ENCODE assay signal across 17 cellular contexts in genomic region chr15:84944311-84944710, GRCh38. TPM values are rescaled to one million over a fixed set of nuclear protein-coding genes. Genes with fewer than 3 reads are reported as not detected.
DNase-seq lines count a peak whose midpoint lies in the region; ATAC-seq and TF ChIP-seq lines count a peak whose summit lies in the region.
"Had no signal": no experiment of that assay in that cellular context is flagged by ENCODE, and none has a peak within 500 bp of the region (broad histone marks: within the 10 kb centered on the region; RNA-seq: fewer than 3 reads in every experiment).

No MANE protein-coding gene starts in this region.

- peaks cover 11% of the 10 kb centered on the region for H3K27me3 Mint-ChIP-seq in activated CD8-positive, alpha-beta memory T cell treated with anti-CD3 and anti-CD28 coated beads, Interleukin-2, amount 10 ng/mL, durations not matched to agents 7 days and 5 days

- no peak overlapping the region for H3K4me3 Mint-ChIP-seq in stimulated activated effector memory CD8-positive, alpha-beta T cell treated with anti-CD3 and anti-CD28 coated beads, Interleukin-12 subunit alpha, Interleukin-12 subunit beta, amount 100 ng/mL, for 72 hours
- no peak overlapping the region for H3K4me3 Mint-ChIP-seq in activated CD8-positive, alpha-beta memory T cell treated with anti-CD3 and anti-CD28 coated beads, Interleukin-2, amount 10 ng/mL, durations not matched to agents 7 days and 5 days
- H3K4me3 Mint-ChIP-seq: CD8-positive, alpha-beta memory T cell had no signal

- ATAC-seq in Right ventricle myocardium inferior: peak; percentile 60
- peak; percentile 36 to 78 (median 42) for ATAC-seq in heart left ventricle
- ATAC-seq in psoas muscle: peak; percentile 77 to 91 (median 84)
- no peak for ATAC-seq in stimulated activated effector memory CD8-positive, alpha-beta T cell treated with anti-CD3 and anti-CD28 coated beads, Interleukin-12 subunit alpha, Interleukin-12 subunit beta, amount 100 ng/mL, for 72 hours
- ATAC-seq in activated CD8-positive, alpha-beta memory T cell treated with anti-CD3 and anti-CD28 coated beads, Interleukin-2, amount 10 ng/mL, durations not matched to agents 7 days and 5 days: no peak
- ATAC-seq: GM12878, HCT116 had no signal

- no peak for TF ChIP-seq POLR2A in heart left ventricle (IDR thresholded peaks at IDR 0.05)

- H3K4me1 ChIP-seq in right atrium auricular region (peaks cover 0 to 23% of the 10 kb centered on the region in 2 donors), heart left ventricle (peaks cover 0 to 30% (median 16%) of the 10 kb centered on the region in 12 donors), psoas muscle (peaks cover 11% of the 10 kb centered on the region)

- CTCF ChIA-PET in activated CD8-positive, alpha-beta memory T cell treated with anti-CD3 and anti-CD28 coated beads, Interleukin-2, amount 10 ng/mL, durations not matched to agents 7 days and 5 days (lab: Charles Lee): interaction anchor here (2.9 kb wide), 1 partner anchor 16 kb away, joined by 9 read pairs; no protein-coding TSS in a partner anchor

- no peaks in the 10 kb centered on the region for H3K27me3 ChIP-seq in right atrium auricular region
- no peaks in the 10 kb centered on the region for H3K27me3 ChIP-seq in heart left ventricle
- H3K27me3 ChIP-seq in psoas muscle (ENCODE audit: insufficient read depth in 3 of 3, low read length in 2 of 3): no peaks in the 10 kb centered on the region
- H3K27me3 ChIP-seq: BLaER1 had no signal

- H3K4me1 Mint-ChIP-seq in stimulated activated effector memory CD8-positive, alpha-beta T cell treated with anti-CD3 and anti-CD28 coated beads, Interleukin-12 subunit alpha, Interleukin-12 subunit beta, amount 100 ng/mL, for 72 hours: no peaks in the 10 kb centered on the region
- H3K4me1 Mint-ChIP-seq in activated CD8-positive, alpha-beta memory T cell treated with anti-CD3 and anti-CD28 coated beads, Interleukin-2, amount 10 ng/mL, durations not matched to agents 7 days and 5 days: no peaks in the 10 kb centered on the region
- H3K4me1 Mint-ChIP-seq: CD8-positive, alpha-beta memory T cell had no signal

- H3K36me3 ChIP-seq in right atrium auricular region (no peaks in the 10 kb centered on the region), heart left ventricle (no peaks in the 10 kb centered on the region), psoas muscle (ENCODE audit: insufficient read depth in 1 of 2, low read depth in 1 of 2) (no peaks in the 10 kb centered on the region)
- H3K36me3 ChIP-seq: BLaER1 had no signal

- H3K27ac ChIP-seq in right atrium auricular region: peak overlapping the region in 1 of 2 donors; percentile 51
- peak overlapping the region in 10 of 12 donors; percentile 2 to 72 (median 48) for H3K27ac ChIP-seq in heart left ventricle
- peak overlapping the region; percentile 53 for H3K27ac ChIP-seq in psoas muscle
- H3K27ac ChIP-seq: 22Rv1, GM23248 had no signal

- no peaks in the 10 kb centered on the region for H3K9me3 Mint-ChIP-seq in stimulated activated effector memory CD8-positive, alpha-beta T cell treated with anti-CD3 and anti-CD28 coated beads, Interleukin-12 subunit alpha, Interleukin-12 subunit beta, amount 100 ng/mL, for 72 hours
- no peaks in the 10 kb centered on the region for H3K9me3 Mint-ChIP-seq in activated CD8-positive, alpha-beta memory T cell treated with anti-CD3 and anti-CD28 coated beads, Interleukin-2, amount 10 ng/mL, durations not matched to agents 7 days and 5 days (ENCODE audit: low read depth)

- DNase-seq in Right ventricle myocardium inferior (ENCODE audit: missing footprints) (no peak), right atrium auricular region (ENCODE audit: low spot score) (no peak), heart left ventricle (peak in 3 of 5 donors; percentile 38 to 61 (median 42)), psoas muscle (no peak), AG08395 (ENCODE audit: low spot score) (no peak), COLO829 (ENCODE audit: low spot score) (no peak)
- no peak for DNase-seq in stimulated activated effector memory CD8-positive, alpha-beta T cell treated with anti-CD3 and anti-CD28 coated beads, Interleukin-12 subunit alpha, Interleukin-12 subunit beta, amount 100 ng/mL, for 72 hours (ENCODE audit: low spot score in 2 of 2)
- no peak for DNase-seq in activated CD8-positive, alpha-beta memory T cell treated with anti-CD3 and anti-CD28 coated beads, Interleukin-2, amount 10 ng/mL, durations not matched to agents 7 days and 5 days
- DNase-seq: AML-193; CD8-positive, alpha-beta memory T cell; DMS53; GM23248 had no signal

- intact Hi-C loops in Right ventricle myocardium inferior (cut with DNase I): no loop called here
- intact Hi-C loops in heart left ventricle (cut with DNase I): no loop called here
- intact Hi-C loops in psoas muscle (cut with DNase I): no loop called here

- TF ChIP-seq CTCF in right atrium auricular region (IDR thresholded peaks at IDR 0.05) (no peak), heart left ventricle (IDR thresholded peaks at IDR 0.05) (no peak), psoas muscle (IDR thresholded peaks at IDR 0.05) (no peak)

- H3K4me3 ChIP-seq in right atrium auricular region (no peak overlapping the region), heart left ventricle (peak overlapping the region in 2 of 12 donors; percentile 7 to 13), psoas muscle (peak overlapping the region; percentile 25)
- H3K4me3 ChIP-seq: BLaER1, GM12878, GM23248 had no signal

- H3K9me3 ChIP-seq in right atrium auricular region (no peaks in the 10 kb centered on the region), heart left ventricle (no peaks in the 10 kb centered on the region), psoas muscle (no peaks in the 10 kb centered on the region)
- H3K9me3 ChIP-seq: BLaER1 had no signal

- no peaks in the 10 kb centered on the region for H3K36me3 Mint-ChIP-seq in stimulated activated effector memory CD8-positive, alpha-beta T cell treated with anti-CD3 and anti-CD28 coated beads, Interleukin-12 subunit alpha, Interleukin-12 subunit beta, amount 100 ng/mL, for 72 hours
- H3K36me3 Mint-ChIP-seq in activated CD8-positive, alpha-beta memory T cell treated with anti-CD3 and anti-CD28 coated beads, Interleukin-2, amount 10 ng/mL, durations not matched to agents 7 days and 5 days: no peaks in the 10 kb centered on the region
- H3K36me3 Mint-ChIP-seq: CD8-positive, alpha-beta memory T cell had no signal

- WGBS in heart left ventricle, 4 donors: 53 to 83% (median 59%) methylated on average over 10 of the region's 10 CpGs
- WGBS in psoas muscle, 3 donors: 49 to 58% (median 52%) methylated on average over 10 of the region's 10 CpGs

- H3K27ac Mint-ChIP-seq in stimulated activated effector memory CD8-positive, alpha-beta T cell treated with anti-CD3 and anti-CD28 coated beads, Interleukin-12 subunit alpha, Interleukin-12 subunit beta, amount 100 ng/mL, for 72 hours: peak overlapping the region; percentile 58
- H3K27ac Mint-ChIP-seq in activated CD8-positive, alpha-beta memory T cell treated with anti-CD3 and anti-CD28 coated beads, Interleukin-2, amount 10 ng/mL, durations not matched to agents 7 days and 5 days: no peak overlapping the region

RNA-seq across cellular contexts. Expression of gene PDE8A, which starts 37.3 kb away (rescaled TPM):
- total RNA-seq in Right ventricle myocardium inferior (12.2 TPM), right atrium auricular region (10 to 100 TPM; 19.2 to 23.2 TPM), heart left ventricle (10 to 100 TPM in 8 of 9 donors, 1 to 10 TPM in 1; 9.4 to 21.5 (median 17.8) TPM), psoas muscle (10 to 100 TPM in 3 of 4 donors, 1 to 10 TPM in 1; 8.5 to 12.1 (median 11.2) TPM)
- polyA plus RNA-seq in heart left ventricle (10 to 100 TPM; 11.9 to 13.6 TPM), psoas muscle (10 to 100 TPM in 2 of 3 donors, 1 to 10 TPM in 1; 6.5 to 10.5 (median 10.1) TPM)
- total RNA-seq in activated CD8-positive, alpha-beta memory T cell treated with anti-CD3 and anti-CD28 coated beads, Interleukin-2, amount 10 ng/mL, durations not matched to agents 7 days and 5 days: 10 to 100 TPM; 17.7 to 21.1 TPM

RNA-seq across cellular contexts. Expression of gene SLC28A1, which starts 59.8 kb away (rescaled TPM):
- 0.24 TPM for total RNA-seq in Right ventricle myocardium inferior
- total RNA-seq in right atrium auricular region: under 1 TPM in 1 of 2 donors, not detected in 1; 0.12 TPM
- total RNA-seq in heart left ventricle: 1 to 10 TPM in 3 of 9 donors, under 1 TPM in 5, not detected in 1; 0.14 to 2.9 (median 0.74) TPM
- 1 to 10 TPM in 1 of 2 donors, under 1 TPM in 1; 0.17 to 1.9 TPM for polyA plus RNA-seq in heart left ventricle
- 1 to 10 TPM in 1 of 4 donors, under 1 TPM in 3; 0.23 to 1.9 (median 0.44) TPM for total RNA-seq in psoas muscle
- polyA plus RNA-seq in psoas muscle: under 1 TPM; 0.13 to 0.34 (median 0.21) TPM
- total RNA-seq in activated CD8-positive, alpha-beta memory T cell treated with anti-CD3 and anti-CD28 coated beads, Interleukin-2, amount 10 ng/mL, durations not matched to agents 7 days and 5 days: not detected
- total RNA-seq: A673; CD8-positive, alpha-beta memory T cell; GM12878; GM23248 had no signal
- polyA plus RNA-seq: CD8-positive, alpha-beta memory T cell; GM12878; GM23248 had no signal

Comparison
In these comparisons a context has a peak if more than half of its experiments do, and no peak if none do; other contexts are left out.
1. DNase-seq: peak in heart left ventricle (3 of 5); none in Right ventricle myocardium inferior (single experiment), right atrium auricular region (single experiment), psoas muscle (0 of 2), stimulated activated effector memory CD8-positive, alpha-beta T cell treated with anti-CD3 and anti-CD28 coated beads, Interleukin-12 subunit alpha, Interleukin-12 subunit beta, amount 100 ng/mL, for 72 hours (0 of 2), activated CD8-positive, alpha-beta memory T cell treated with anti-CD3 and anti-CD28 coated beads, Interleukin-2, amount 10 ng/mL, durations not matched to agents 7 days and 5 days (single experiment), AG08395 (single experiment) and COLO829 (single experiment).
2. ATAC-seq: peak in Right ventricle myocardium inferior (single experiment), heart left ventricle (4 of 4) and psoas muscle (4 of 4); none in stimulated activated effector memory CD8-positive, alpha-beta T cell treated with anti-CD3 and anti-CD28 coated beads, Interleukin-12 subunit alpha, Interleukin-12 subunit beta, amount 100 ng/mL, for 72 hours (single experiment) and activated CD8-positive, alpha-beta memory T cell treated with anti-CD3 and anti-CD28 coated beads, Interleukin-2, amount 10 ng/mL, durations not matched to agents 7 days and 5 days (single experiment).